ENCODE assay signal across 11 cellular contexts in genomic region chr2:36373149-36373880, GRCh38. TPM values are rescaled to one million over a fixed set of nuclear protein-coding genes. Genes with fewer than 3 reads are reported as not detected.
DNase-seq lines count a peak whose midpoint lies in the region; ATAC-seq lines count a peak whose summit lies in the region.
"Had no signal": no experiment of that assay in that cellular context is flagged by ENCODE, and none has a peak within 500 bp of the region (broad histone marks: within the 10 kb centered on the region; RNA-seq: fewer than 3 reads in every experiment).

No MANE protein-coding gene starts in this region.

- H3K79me1 ChIP-seq in trophoblast cell (ENCODE audit: low read length): peaks cover 17% of the 10 kb centered on the region

- no peak overlapping the region for H3K4me2 ChIP-seq in trophoblast cell (ENCODE audit: low read length)

- H3K36me3 ChIP-seq in trophoblast cell (ENCODE audit: control insufficient read depth in 1 of 2, insufficient read depth in 2 of 2, low read length in 2 of 2): peaks cover 0 to 7% of the 10 kb centered on the region in 2 experiments
- H3K36me3 ChIP-seq: cardiac muscle cell had no signal

- DNase-seq in DMS79 (lab: John Stamatoyannopoulos, UW): peak; percentile 22
- DNase-seq in NCI-H226: peak; percentile 69
- peak; percentile 64 to 74 for DNase-seq in trophoblast cell
- DNase-seq in hepatic stellate cell (ENCODE audit: low spot score): no peak
- no peak for DNase-seq in RKO (ENCODE audit: low spot score)
- DNase-seq in superior temporal gyrus (ENCODE audit: extremely low spot score): no peak
- DNase-seq: GDM1, naive B cell had no signal

- H3K4ac ChIP-seq in trophoblast cell (ENCODE audit: low read depth, low read length): peak overlapping the region; percentile 38

- H3K27me3 ChIP-seq in trophoblast cell (ENCODE audit: insufficient read depth, low read length): no peaks in the 10 kb centered on the region
- H3K27me3 ChIP-seq: cardiac muscle cell had no signal

- peaks cover 15% of the 10 kb centered on the region for H3K79me2 ChIP-seq in trophoblast cell (ENCODE audit: control insufficient read depth, insufficient read depth, low read length, poor library complexity)

- H4K12ac ChIP-seq in trophoblast cell (ENCODE audit: low read depth, low read length): no peak overlapping the region

- ATAC-seq in esophagus mucosa (peak; percentile 82), HG02852 (IDR thresholded peaks at IDR 0.05; ENCODE audit: unreplicated experiment) (no peak)

- H2AFZ ChIP-seq in trophoblast cell (ENCODE audit: insufficient read depth, low read length, poor library complexity): no peak overlapping the region

- H3K9ac ChIP-seq in trophoblast cell (ENCODE audit: low read length): no peak overlapping the region

- H3K27ac ChIP-seq in trophoblast cell (ENCODE audit: low read depth, low read length): peak overlapping the region; percentile 4
- H3K27ac ChIP-seq: cardiac muscle cell had no signal

- H3K4me3 ChIP-seq in trophoblast cell (ENCODE audit: low read depth, low read length): no peak overlapping the region
- H3K4me3 ChIP-seq: cardiac muscle cell had no signal

- H3K14ac ChIP-seq in trophoblast cell (ENCODE audit: low read length): peak overlapping the region; percentile 66

- H4K8ac ChIP-seq in trophoblast cell (ENCODE audit: low read depth, low read length): no peak overlapping the region

- peaks cover 21 to 29% of the 10 kb centered on the region in 2 experiments for H3K4me1 ChIP-seq in trophoblast cell (ENCODE audit: control insufficient read depth in 1 of 2, insufficient read depth in 2 of 2, low read length in 2 of 2)

- H2BK12ac ChIP-seq in trophoblast cell (ENCODE audit: low read length): peak overlapping the region; percentile 58

- H3K9me3 ChIP-seq in trophoblast cell (ENCODE audit: insufficient read depth, low read depth, low read length): no peaks in the 10 kb centered on the region

- peak overlapping the region; percentile 50 for H4K91ac ChIP-seq in trophoblast cell (ENCODE audit: low read depth, low read length)

- no peak overlapping the region for H2AK5ac ChIP-seq in trophoblast cell (ENCODE audit: low read length)

- H3K23ac ChIP-seq in trophoblast cell (ENCODE audit: low read length): no peak overlapping the region

- peak overlapping the region; percentile 60 for H2BK120ac ChIP-seq in trophoblast cell (ENCODE audit: insufficient read depth, low read length, poor library complexity)

- H3K18ac ChIP-seq in trophoblast cell (ENCODE audit: low read length): peak overlapping the region; percentile 41

- WGBS in trophoblast cell (ENCODE audit: extremely low coverage, insufficient coverage, insufficient read length): no CpG with 5 or more reads among the region's 8 CpGs

- H2BK5ac ChIP-seq in trophoblast cell (ENCODE audit: low read depth, low read length, poor library complexity): peak overlapping the region; percentile 51

RNA-seq across cellular contexts. Expression of gene CRIM1, which starts 17.7 kb away (rescaled TPM):
- total RNA-seq in esophagus mucosa: 15.2 TPM
- 49.0 and 54.7 TPM in 2 replicates for polyA plus RNA-seq in trophoblast cell (2013)

Comparison
In these comparisons a context has a peak if more than half of its experiments do, and no peak if none do; other contexts are left out.
1. DNase-seq: peak in DMS79 (single experiment), NCI-H226 (single experiment) and trophoblast cell (2 of 2); none in hepatic stellate cell (single experiment), RKO (single experiment) and superior temporal gyrus (single experiment).